Comparison of ENCODE assay signal across 8 cellular contexts in the genomic region with DNA sequence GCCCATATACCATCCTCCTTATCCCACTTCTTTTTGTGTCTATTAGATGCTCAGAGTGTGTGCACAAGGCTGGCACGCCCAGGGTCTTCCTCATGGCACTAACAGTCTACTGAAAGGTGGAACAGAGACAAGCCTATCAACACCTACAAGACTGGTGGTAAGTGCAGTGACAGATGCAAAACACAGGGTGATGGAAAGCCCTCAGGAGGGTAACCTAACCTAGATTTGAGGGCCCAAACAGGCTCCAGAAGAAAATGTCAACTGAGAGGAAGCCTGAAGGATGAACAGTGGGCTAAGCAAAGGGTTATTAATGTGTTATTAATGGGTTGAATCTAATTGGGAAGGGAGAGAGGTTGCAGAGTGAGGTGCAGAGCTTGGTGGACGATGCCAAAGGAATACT. TPM values are rescaled to one million over a fixed set of nuclear protein-coding genes. Genes with fewer than 3 reads are reported as not detected.
DNase-seq lines count a peak whose midpoint lies in the region; ATAC-seq lines count a peak whose summit lies in the region.

No MANE protein-coding gene starts in this region.

- H3K27me3 ChIP-seq in iPS-18a (ENCODE audit: control insufficient read depth, insufficient read depth, low read length) (peaks cover 34% of the 10 kb centered on the region), stomach smooth muscle (ENCODE audit: control insufficient read depth in 1 of 2, insufficient read depth in 2 of 2, low read length in 2 of 2) (no peaks in the 10 kb centered on the region)

- H3K27ac ChIP-seq in iPS-18a (ENCODE audit: low read length) (no peak overlapping the region), stomach smooth muscle (ENCODE audit: low read length) (peak overlapping the region; percentile 85)

- no peak overlapping the region for H3K9ac ChIP-seq in iPS-18a (ENCODE audit: low read length)
- H3K9ac ChIP-seq in stomach smooth muscle (ENCODE audit: low read length in 2 of 2) = no peak overlapping the region

- H3K4me3 Mint-ChIP-seq in T-helper 2 cell treated with Interferon-gamma antibody and Interleukin-4, amounts not matched to agents 5 μg/mL and 100 μg/mL, for 36 hours = peak overlapping the region; percentile 94
- peak overlapping the region; percentile 97 for H3K4me3 Mint-ChIP-seq in activated T-helper 17 cell treated with anti-CD3 and anti-CD28 coated beads, Interleukin-2, amount 50 U/mL, for 72 hours

- H3K4me1 ChIP-seq in iPS-18a (ENCODE audit: control insufficient read depth, low read depth, low read length) (peaks cover 34% of the 10 kb centered on the region), stomach smooth muscle (ENCODE audit: control insufficient read depth, insufficient read depth, low read length) (peaks cover 29% of the 10 kb centered on the region)

- DNase-seq in T-helper 2 cell treated with Interferon-gamma antibody and Interleukin-4, amounts not matched to agents 5 μg/mL and 100 μg/mL, for 36 hours (ENCODE audit: low spot score) = no peak
- DNase-seq in T-helper 2 cell (no peak), SW 1271 (lab: John Stamatoyannopoulos, UW) (no peak)

- H3K36me3 ChIP-seq in iPS-18a (ENCODE audit: control insufficient read depth, low read depth, low read length) = no peaks in the 10 kb centered on the region
- no peaks in the 10 kb centered on the region for H3K36me3 ChIP-seq in stomach smooth muscle (ENCODE audit: control insufficient read depth in 2 of 2, insufficient read depth in 2 of 2, low read length in 2 of 2)

- H3K9me3 ChIP-seq in iPS-18a (ENCODE audit: control insufficient read depth, low read depth, low read length) = no peaks in the 10 kb centered on the region
- H3K9me3 ChIP-seq in stomach smooth muscle (ENCODE audit: control insufficient read depth in 2 of 2, low read length in 2 of 2) = no peaks in the 10 kb centered on the region

- peak overlapping the region; percentile 75 for H3K27ac Mint-ChIP-seq in T-helper 2 cell treated with Interferon-gamma antibody and Interleukin-4, amounts not matched to agents 5 μg/mL and 100 μg/mL, for 36 hours
- peak overlapping the region; percentile 98 for H3K27ac Mint-ChIP-seq in activated T-helper 17 cell treated with anti-CD3 and anti-CD28 coated beads, Interleukin-2, amount 50 U/mL, for 72 hours

- H3K9me3 Mint-ChIP-seq in T-helper 2 cell treated with Interferon-gamma antibody and Interleukin-4, amounts not matched to agents 5 μg/mL and 100 μg/mL, for 36 hours = peaks cover 11% of the 10 kb centered on the region
- H3K9me3 Mint-ChIP-seq in activated T-helper 17 cell treated with anti-CD3 and anti-CD28 coated beads, Interleukin-2, amount 50 U/mL, for 72 hours = no peaks in the 10 kb centered on the region

- peaks cover 56% of the 10 kb centered on the region for H3K4me1 Mint-ChIP-seq in T-helper 2 cell treated with Interferon-gamma antibody and Interleukin-4, amounts not matched to agents 5 μg/mL and 100 μg/mL, for 36 hours (ENCODE audit: low read depth)
- H3K4me1 Mint-ChIP-seq in activated T-helper 17 cell treated with anti-CD3 and anti-CD28 coated beads, Interleukin-2, amount 50 U/mL, for 72 hours = peaks cover 40% of the 10 kb centered on the region

- H3K4me3 ChIP-seq in iPS-18a (ENCODE audit: low read length) (peak overlapping the region; percentile 87), stomach smooth muscle (ENCODE audit: low read length in 2 of 2) (peak overlapping the region in 1 of 2 donors; percentile 88)

- no peak for ATAC-seq in activated T-helper 17 cell treated with anti-CD3 and anti-CD28 coated beads, Interleukin-2, amount 50 U/mL, for 72 hours (replicated peaks)
- no peak for ATAC-seq in GM19351 (IDR thresholded peaks at IDR 0.05; ENCODE audit: unreplicated experiment)
- no peak for ATAC-seq in HG03139 (IDR thresholded peaks at IDR 0.05; ENCODE audit: unreplicated experiment)

- H3K27me3 Mint-ChIP-seq in T-helper 2 cell treated with Interferon-gamma antibody and Interleukin-4, amounts not matched to agents 5 μg/mL and 100 μg/mL, for 36 hours (ENCODE audit: low read depth) = no peaks in the 10 kb centered on the region
- no peaks in the 10 kb centered on the region for H3K27me3 Mint-ChIP-seq in activated T-helper 17 cell treated with anti-CD3 and anti-CD28 coated beads, Interleukin-2, amount 50 U/mL, for 72 hours

- H3K36me3 Mint-ChIP-seq in T-helper 2 cell treated with Interferon-gamma antibody and Interleukin-4, amounts not matched to agents 5 μg/mL and 100 μg/mL, for 36 hours (ENCODE audit: low read depth) = peaks cover 28% of the 10 kb centered on the region
- H3K36me3 Mint-ChIP-seq in activated T-helper 17 cell treated with anti-CD3 and anti-CD28 coated beads, Interleukin-2, amount 50 U/mL, for 72 hours (ENCODE audit: low read depth) = peaks cover 53% of the 10 kb centered on the region

RNA-seq across cellular contexts. Expression of a gene that starts 1.2 kb away (rescaled TPM):
- 100 to 1,000 TPM; 105 to 121 TPM for total RNA-seq in activated T-helper 17 cell treated with anti-CD3 and anti-CD28 coated beads, Interleukin-2, amount 50 U/mL, for 72 hours

RNA-seq across cellular contexts. Expression of a gene that starts 36.9 kb away (rescaled TPM):
- total RNA-seq in activated T-helper 17 cell treated with anti-CD3 and anti-CD28 coated beads, Interleukin-2, amount 50 U/mL, for 72 hours = 10 to 100 TPM; 14.6 to 29.6 TPM
